Comparison of ENCODE assay signal across 23 cellular contexts in the genomic region with DNA sequence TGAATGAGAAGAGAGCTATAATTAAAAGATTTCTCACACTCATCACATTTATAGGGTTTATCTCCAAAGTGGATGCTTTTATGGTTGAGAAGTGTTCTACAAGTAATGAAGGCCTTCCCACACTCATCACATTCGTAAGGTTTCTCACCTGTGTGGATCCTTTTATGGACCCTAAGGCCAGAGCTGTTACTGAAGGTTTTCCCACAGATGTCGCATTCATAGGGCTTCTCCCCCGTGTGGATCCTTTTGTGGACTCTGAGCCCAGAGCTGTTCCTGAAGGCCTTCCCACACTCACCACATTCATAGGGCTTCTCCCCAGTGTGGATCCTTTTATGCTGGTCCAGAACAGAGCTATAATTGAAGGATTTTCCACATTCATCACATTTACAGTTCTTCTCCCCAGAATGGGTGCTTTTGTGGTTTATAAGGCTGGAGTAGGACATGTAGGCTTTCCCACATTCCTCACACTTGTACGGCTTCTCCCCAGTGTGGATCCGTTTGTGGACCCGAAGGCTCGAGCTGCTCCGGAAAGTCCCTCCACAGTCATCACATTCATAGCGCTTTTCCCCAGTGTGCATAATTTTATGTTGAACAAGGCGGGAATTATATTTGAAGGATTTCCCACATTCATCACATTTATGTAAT. TPM values are rescaled to one million over a fixed set of nuclear protein-coding genes. Genes with fewer than 3 reads are reported as not detected.
"Had no signal": no experiment of that assay in that cellular context is flagged by ENCODE, and none has a peak within 500 bp of the region (broad histone marks: within the 10 kb centered on the region; RNA-seq: fewer than 3 reads in every experiment).

No MANE protein-coding gene starts in this region.

- H3K27ac Mint-ChIP-seq: activated CD8-positive, alpha-beta T cell treated with anti-CD3 and anti-CD28 coated beads for 36 hours; activated naive CD4-positive, alpha-beta T cell treated with anti-CD3 and anti-CD28 coated beads for 36 hours; activated T-cell treated with anti-CD3 and anti-CD28 coated beads, Interleukin-2, amount 50 U/mL, for 24 hours; natural killer cell treated with Interleukin-12 subunit alpha and Interleukin-12 subunit beta and Interleukin-15 and Interleukin-18, amount 100 ng/mL, for 72 hours; stimulated activated effector memory CD8-positive, alpha-beta T cell treated with anti-CD3 and anti-CD28 coated beads, Interleukin-12 subunit alpha, Interleukin-12 subunit beta, amount 100 ng/mL, for 72 hours; T-cell had no signal

- H3K4me2 ChIP-seq: smooth muscle cell had no signal

- H3K27me3 ChIP-seq: brain microvascular endothelial cell, colonic mucosa, gastrocnemius medialis, neutrophil, pancreas, upper lobe of left lung had no signal

- ATAC-seq: activated CD8-positive, alpha-beta T cell treated with anti-CD3 and anti-CD28 coated beads for 36 hours; esophagus mucosa; gastrocnemius medialis; natural killer cell treated with Interleukin-12 subunit alpha and Interleukin-12 subunit beta and Interleukin-15 and Interleukin-18, amount 100 ng/mL, for 72 hours; pancreas; sciatic nerve; stimulated activated effector memory CD8-positive, alpha-beta T cell treated with anti-CD3 and anti-CD28 coated beads, Interleukin-12 subunit alpha, Interleukin-12 subunit beta, amount 100 ng/mL, for 72 hours; T-cell had no signal

- H3K4me3 ChIP-seq: colonic mucosa, gastrocnemius medialis, pancreas, smooth muscle cell, thoracic aorta, upper lobe of left lung had no signal

- H3K27ac ChIP-seq: brain microvascular endothelial cell, colonic mucosa, gastrocnemius medialis, neutrophil, pancreas, thoracic aorta, upper lobe of left lung had no signal

- H3K9me3 ChIP-seq: colonic mucosa, gastrocnemius medialis, pancreas had no signal

- H3K4me1 ChIP-seq: colonic mucosa, gastrocnemius medialis, pancreas had no signal

- H3K27me3 Mint-ChIP-seq: activated CD8-positive, alpha-beta T cell treated with anti-CD3 and anti-CD28 coated beads for 36 hours; activated T-cell treated with anti-CD3 and anti-CD28 coated beads, Interleukin-2, amount 50 U/mL, for 24 hours; central memory CD8-positive, alpha-beta T cell; natural killer cell treated with Interleukin-12 subunit alpha and Interleukin-12 subunit beta and Interleukin-15 and Interleukin-18, amount 100 ng/mL, for 72 hours; T-cell had no signal

- H3K4me3 Mint-ChIP-seq: activated CD8-positive, alpha-beta T cell treated with anti-CD3 and anti-CD28 coated beads for 36 hours; activated naive CD4-positive, alpha-beta T cell treated with anti-CD3 and anti-CD28 coated beads for 36 hours; activated T-cell treated with anti-CD3 and anti-CD28 coated beads, Interleukin-2, amount 50 U/mL, for 24 hours; central memory CD8-positive, alpha-beta T cell; natural killer cell treated with Interleukin-12 subunit alpha and Interleukin-12 subunit beta and Interleukin-15 and Interleukin-18, amount 100 ng/mL, for 72 hours; stimulated activated effector memory CD8-positive, alpha-beta T cell treated with anti-CD3 and anti-CD28 coated beads, Interleukin-12 subunit alpha, Interleukin-12 subunit beta, amount 100 ng/mL, for 72 hours; T-cell had no signal

- DNase-seq: activated CD4-positive, alpha-beta T cell treated with anti-CD3 and anti-CD28 coated beads for 48 hours; activated CD4-positive, CD25-positive, alpha-beta regulatory T cell; activated CD8-positive, alpha-beta T cell treated with anti-CD3 and anti-CD28 coated beads for 36 hours; activated naive CD4-positive, alpha-beta T cell treated with anti-CD3 and anti-CD28 coated beads for 36 hours; activated T-cell treated with anti-CD3 and anti-CD28 coated beads, Interleukin-2, amount 50 U/mL, for 24 hours; aorta; brain microvascular endothelial cell; colonic mucosa; gastrocnemius medialis; head of caudate nucleus; pancreas; stimulated activated CD4-positive, alpha-beta T cell treated with anti-CD3 and anti-CD28 coated beads, Interleukin-4, amount 100 ng/mL, for 24 hours; T-cell; T1000; upper lobe of left lung had no signal

RNA-seq across cellular contexts. Expression of gene BTNL8, which starts 48.4 kb away (rescaled TPM):
- total RNA-seq: activated CD8-positive, alpha-beta T cell treated with anti-CD3 and anti-CD28 coated beads for 36 hours; activated naive CD4-positive, alpha-beta T cell treated with anti-CD3 and anti-CD28 coated beads for 36 hours; esophagus mucosa; natural killer cell treated with Interleukin-12 subunit alpha and Interleukin-12 subunit beta and Interleukin-15 and Interleukin-18, amount 100 ng/mL, for 72 hours; smooth muscle cell; T-cell; thoracic aorta had no signal
